8 cellular contexts compared by ENCODE assay signal in genomic region chr2:174492963-174493431, GRCh38. TPM values are rescaled to one million over a fixed set of nuclear protein-coding genes. Genes with fewer than 3 reads are reported as not detected.
DNase-seq lines count a peak whose midpoint lies in the region; ATAC-seq and TF ChIP-seq lines count a peak whose summit lies in the region.

No MANE protein-coding gene starts in this region.

- intact Hi-C loops in heart right ventricle (cut with DNase I) = no loop called here
- intact Hi-C loops in cardiac septum (cut with DNase I) = no loop called here
- intact Hi-C loops in right lobe of liver (cut with DNase I) = no loop called here

- H3K4me3 ChIP-seq in heart right ventricle (peak overlapping the region in 1 of 10 donors; percentile 22), right lobe of liver (peak overlapping the region in 2 of 3 donors; percentile 30 to 32)

- TF ChIP-seq CTCF in heart right ventricle (IDR thresholded peaks at IDR 0.05) (no peak), right lobe of liver (IDR thresholded peaks at IDR 0.05) (no peak)

- no peak for TF ChIP-seq POLR2A in right lobe of liver (IDR thresholded peaks at IDR 0.05)

- ATAC-seq in heart right ventricle (peak in 5 of 8 donors; percentile 39 to 63 (median 50)), HG03442 (IDR thresholded peaks at IDR 0.05; ENCODE audit: unreplicated experiment) (peak; percentile 85), right lobe of liver (peak; percentile 73 to 85 (median 80))

- H3K36me3 ChIP-seq in heart right ventricle = no peaks in the 10 kb centered on the region
- H3K36me3 ChIP-seq in right lobe of liver = no peaks in the 10 kb centered on the region

- H3K4me1 ChIP-seq in heart right ventricle = peaks cover 0 to 32% (median 0%) of the 10 kb centered on the region in 9 donors
- no peaks in the 10 kb centered on the region for H3K4me1 ChIP-seq in right lobe of liver

- H3K27me3 ChIP-seq in heart right ventricle = no peaks in the 10 kb centered on the region
- no peaks in the 10 kb centered on the region for H3K27me3 ChIP-seq in right lobe of liver

- peak overlapping the region in 7 of 10 donors; percentile 23 to 90 (median 30) for H3K27ac ChIP-seq in heart right ventricle
- peak overlapping the region in 2 of 3 donors; percentile 50 to 82 for H3K27ac ChIP-seq in right lobe of liver

- H3K9me3 ChIP-seq in heart right ventricle = no peaks in the 10 kb centered on the region
- no peaks in the 10 kb centered on the region for H3K9me3 ChIP-seq in right lobe of liver

- DNase-seq in heart right ventricle = no peak
- no peak for DNase-seq in cardiac septum (ENCODE audit: low spot score)
- DNase-seq in activated CD4-positive, alpha-beta T cell treated with anti-CD3 and anti-CD28 coated beads, Interleukin-2, amount 50 U/mL, for 48 hours = peak; percentile 49 to 67
- no peak for DNase-seq in right lobe of liver
- DNase-seq in amygdala (lab: John Stamatoyannopoulos, UW) = no peak
- no peak for DNase-seq in NCI-H345 (lab: John Stamatoyannopoulos, UW)
- DNase-seq in DMS 273 treated with DMSO at 0.1 percent for 48 hours (lab: John Stamatoyannopoulos, UW) = no peak

- 68 to 84% methylated on average over 7 of the region's 7 CpGs for WGBS in heart right ventricle, 2 donors
- 26% methylated on average over 5 of the region's 7 CpGs for WGBS in right lobe of liver (ENCODE audit: insufficient coverage, low coverage, low lambda C conversion rate, missing lambda C conversion rate)

RNA-seq across cellular contexts. Expression of gene GPR155, which starts 6.2 kb away (rescaled TPM):
- total RNA-seq in heart right ventricle (10 to 100 TPM; 10.7 to 17.9 (median 14.6) TPM), cardiac septum (10.9 TPM), right lobe of liver (10 to 100 TPM in 1 of 6 experiments, 1 to 10 TPM in 5; 6.5 to 11.3 (median 7.7) TPM)
- 1 to 10 TPM; 2.3 to 4.8 TPM for polyA plus RNA-seq in heart right ventricle

Comparison
In these comparisons a context has a peak if more than half of its experiments do, and no peak if none do; other contexts are left out.
1. DNase-seq: peak in activated CD4-positive, alpha-beta T cell treated with anti-CD3 and anti-CD28 coated beads, Interleukin-2, amount 50 U/mL, for 48 hours (2 of 2); none in heart right ventricle (0 of 2), cardiac septum (single experiment), right lobe of liver (0 of 3), amygdala (0 of 56), NCI-H345 (single experiment) and DMS 273 treated with DMSO at 0.1 percent for 48 hours (single experiment).
2. Peak in every context shown above with its lines, with median percentiles within 50 percentile points of each other: ATAC-seq.